21 cellular contexts compared by ENCODE assay signal in genomic region chr13:114059428-114059827, GRCh38.
DNase-seq lines count a peak whose midpoint lies in the region; ATAC-seq and TF ChIP-seq lines count a peak whose summit lies in the region.
"Had no signal": no experiment of that assay in that cellular context is flagged by ENCODE, and none has a peak within 500 bp of the region (broad histone marks: within the 10 kb centered on the region; RNA-seq: fewer than 3 reads in every experiment).

No MANE protein-coding gene starts in this region.

- no peaks in the 10 kb centered on the region for H3K36me3 ChIP-seq in breast epithelium
- peaks cover 0 to 19% (median 12%) of the 10 kb centered on the region in 4 donors for H3K36me3 ChIP-seq in esophagus muscularis mucosa
- H3K36me3 ChIP-seq: thyroid gland had no signal

- no TSS peak for BruUV-seq in MCF 10A (replicated peaks; lab: Mats Ljungman, UMichigan)

- DNase-seq in MCF 10A (ENCODE audit: unreplicated experiment), result no peak
- DNase-seq in breast epithelium (ENCODE audit: low spot score in 2 of 2), result no peak
- DNase-seq in T-cell, result no peak
- no peak for DNase-seq in esophagus muscularis mucosa (ENCODE audit: extremely low spot score)
- no peak for DNase-seq in stimulated activated effector memory CD8-positive, alpha-beta T cell treated with anti-CD3 and anti-CD28 coated beads, Interleukin-12 subunit alpha, Interleukin-12 subunit beta, amount 100 ng/mL, for 72 hours (ENCODE audit: low spot score in 2 of 2)
- no peak for DNase-seq in GDM1 (lab: John Stamatoyannopoulos, UW)
- DNase-seq in mesothelial cell of epicardium (ENCODE audit: low spot score in 2 of 2, unreplicated experiment in 2 of 2), result no peak
- DNase-seq: activated CD4-positive, alpha-beta T cell treated with anti-CD3 and anti-CD28 coated beads, Interleukin-2, amount 10 ng/mL, durations not matched to agents 7 days and 5 days; activated T-cell treated with anti-CD3 and anti-CD28 coated beads, Interleukin-2, amount 50 U/mL, for 4 hours; GF-D8; mucosa of descending colon; NCI-H2171 treated with DMSO at 0.1 percent for 48 hours; NCI-H748 treated with DMSO at 0.1 percent for 48 hours; nucleus accumbens; retina; SIG-M5; thyroid gland had no signal

- peak in 1 of 4 experiments; percentile 14 for ATAC-seq in T-cell (replicated peaks in 1 of 4)
- ATAC-seq in stimulated activated effector memory CD8-positive, alpha-beta T cell treated with anti-CD3 and anti-CD28 coated beads, Interleukin-12 subunit alpha, Interleukin-12 subunit beta, amount 100 ng/mL, for 72 hours, result no peak
- ATAC-seq in HG03520 (IDR thresholded peaks at IDR 0.05; ENCODE audit: unreplicated experiment), result no peak
- ATAC-seq: activated T-cell treated with anti-CD3 and anti-CD28 coated beads, Interleukin-2, amount 50 U/mL, for 4 hours; K562; left lung; mucosa of descending colon had no signal

- H3K4me1 Mint-ChIP-seq in MCF 10A (ENCODE audit: insufficient read depth, unreplicated experiment), result peaks cover 11% of the 10 kb centered on the region
- peaks cover 51 to 74% (median 73%) of the 10 kb centered on the region in 3 donors for H3K4me1 Mint-ChIP-seq in T-cell
- H3K4me1 Mint-ChIP-seq in stimulated activated effector memory CD8-positive, alpha-beta T cell treated with anti-CD3 and anti-CD28 coated beads, Interleukin-12 subunit alpha, Interleukin-12 subunit beta, amount 100 ng/mL, for 72 hours, result peaks cover 40% of the 10 kb centered on the region
- peaks cover 11% of the 10 kb centered on the region for H3K4me1 Mint-ChIP-seq in mesothelial cell of epicardium

- H3K4me3 Mint-ChIP-seq in MCF 10A (ENCODE audit: unreplicated experiment) (no peak overlapping the region), T-cell (peak overlapping the region in 1 of 3 donors; percentile 19), mesothelial cell of epicardium (no peak overlapping the region)
- H3K4me3 Mint-ChIP-seq in stimulated activated effector memory CD8-positive, alpha-beta T cell treated with anti-CD3 and anti-CD28 coated beads, Interleukin-12 subunit alpha, Interleukin-12 subunit beta, amount 100 ng/mL, for 72 hours, result no peak overlapping the region
- H3K4me3 Mint-ChIP-seq: activated CD4-positive, alpha-beta T cell treated with anti-CD3 and anti-CD28 coated beads, Interleukin-2, amount 10 ng/mL, durations not matched to agents 7 days and 5 days; activated T-cell treated with anti-CD3 and anti-CD28 coated beads, Interleukin-2, amount 50 U/mL, for 4 hours had no signal

- H3K27me3 Mint-ChIP-seq in MCF 10A (ENCODE audit: insufficient read depth, unreplicated experiment), result no peaks in the 10 kb centered on the region
- H3K27me3 Mint-ChIP-seq in T-cell, result no peaks in the 10 kb centered on the region
- H3K27me3 Mint-ChIP-seq in mesothelial cell of epicardium (ENCODE audit: low read depth), result no peaks in the 10 kb centered on the region
- H3K27me3 Mint-ChIP-seq: activated CD4-positive, alpha-beta T cell treated with anti-CD3 and anti-CD28 coated beads, Interleukin-2, amount 10 ng/mL, durations not matched to agents 7 days and 5 days had no signal

- H3K9me3 Mint-ChIP-seq in MCF 10A (ENCODE audit: unreplicated experiment) (no peaks in the 10 kb centered on the region), T-cell (no peaks in the 10 kb centered on the region), mesothelial cell of epicardium (no peaks in the 10 kb centered on the region)
- H3K9me3 Mint-ChIP-seq in stimulated activated effector memory CD8-positive, alpha-beta T cell treated with anti-CD3 and anti-CD28 coated beads, Interleukin-12 subunit alpha, Interleukin-12 subunit beta, amount 100 ng/mL, for 72 hours, result no peaks in the 10 kb centered on the region
- H3K9me3 Mint-ChIP-seq: activated CD4-positive, alpha-beta T cell treated with anti-CD3 and anti-CD28 coated beads, Interleukin-2, amount 10 ng/mL, durations not matched to agents 7 days and 5 days; activated T-cell treated with anti-CD3 and anti-CD28 coated beads, Interleukin-2, amount 50 U/mL, for 4 hours had no signal

- H3K27me3 ChIP-seq in breast epithelium (no peaks in the 10 kb centered on the region), esophagus muscularis mucosa (no peaks in the 10 kb centered on the region)
- H3K27me3 ChIP-seq: left lung, thyroid gland had no signal

- no peak for TF ChIP-seq EP300 in esophagus muscularis mucosa (IDR thresholded peaks at IDR 0.05)

- TF ChIP-seq POLR2A in breast epithelium (IDR thresholded peaks at IDR 0.05) (no peak), esophagus muscularis mucosa (IDR thresholded peaks at IDR 0.05; ENCODE audit: low read depth) (no peak)

- CTCF ChIA-PET in MCF 10A (lab: Yijun Ruan, JAX) (no interaction called here), T-cell (lab: Charles Lee) (no interaction called here)

- peak overlapping the region; percentile 69 for H3K27ac Mint-ChIP-seq in MCF 10A (ENCODE audit: low read depth, unreplicated experiment)
- H3K27ac Mint-ChIP-seq in T-cell, result peak overlapping the region; percentile 44 to 48
- peak overlapping the region; percentile 71 for H3K27ac Mint-ChIP-seq in stimulated activated effector memory CD8-positive, alpha-beta T cell treated with anti-CD3 and anti-CD28 coated beads, Interleukin-12 subunit alpha, Interleukin-12 subunit beta, amount 100 ng/mL, for 72 hours
- no peak overlapping the region for H3K27ac Mint-ChIP-seq in mesothelial cell of epicardium
- H3K27ac Mint-ChIP-seq: activated CD4-positive, alpha-beta T cell treated with anti-CD3 and anti-CD28 coated beads, Interleukin-2, amount 10 ng/mL, durations not matched to agents 7 days and 5 days had no signal

- POLR2A ChIA-PET in MCF 10A (lab: Yijun Ruan, JAX), result interaction anchor here (1.1 kb wide), 1 partner anchor 88 kb away, joined by 4 read pairs; no protein-coding TSS in a partner anchor
- POLR2A ChIA-PET in T-cell (lab: Charles Lee), result no interaction called here

- 93% methylated on average over 16 of the region's 16 CpGs for WGBS in esophagus muscularis mucosa

- H3K27ac ChIP-seq in breast epithelium (peak overlapping the region in 1 of 2 donors; percentile 34), esophagus muscularis mucosa (replicated peaks in 1 of 4) (peak overlapping the region; percentile 31 to 72 (median 48))
- H3K27ac ChIP-seq: C4-2B, thyroid gland had no signal

- no peak overlapping the region for H3K4me3 ChIP-seq in breast epithelium
- H3K4me3 ChIP-seq in esophagus muscularis mucosa, result no peak overlapping the region
- H3K4me3 ChIP-seq: K562, left lung, mucosa of descending colon, thyroid gland had no signal

- peaks cover 0 to 6% of the 10 kb centered on the region in 2 donors for H3K4me1 ChIP-seq in breast epithelium
- peaks cover 38 to 93% (median 73%) of the 10 kb centered on the region in 4 donors for H3K4me1 ChIP-seq in esophagus muscularis mucosa

- H3K36me3 Mint-ChIP-seq in MCF 10A (ENCODE audit: insufficient read depth, unreplicated experiment), result no peaks in the 10 kb centered on the region
- peaks cover 18% of the 10 kb centered on the region for H3K36me3 Mint-ChIP-seq in T-cell
- H3K36me3 Mint-ChIP-seq in stimulated activated effector memory CD8-positive, alpha-beta T cell treated with anti-CD3 and anti-CD28 coated beads, Interleukin-12 subunit alpha, Interleukin-12 subunit beta, amount 100 ng/mL, for 72 hours, result peaks cover 69% of the 10 kb centered on the region
- no peaks in the 10 kb centered on the region for H3K36me3 Mint-ChIP-seq in mesothelial cell of epicardium

- TF ChIP-seq CTCF in MCF 10A (IDR thresholded peaks at IDR 0.05; ENCODE audit: unreplicated experiment), result no peak
- no peak for TF ChIP-seq CTCF in breast epithelium (IDR thresholded peaks at IDR 0.05)
- TF ChIP-seq CTCF in esophagus muscularis mucosa (IDR thresholded peaks at IDR 0.05), result no peak
- TF ChIP-seq CTCF in mesothelial cell of epicardium (IDR thresholded peaks at IDR 0.05; ENCODE audit: unreplicated experiment), result no peak

- intact Hi-C loops in MCF 10A (cut with micrococcal nuclease), result no loop called here
- intact Hi-C loops in breast epithelium (cut with DNase I; ENCODE audit: low total_unique reads), result no loop called here
- intact Hi-C loops in esophagus muscularis mucosa (cut with DNase I), result no loop called here

- H3K9me3 ChIP-seq in breast epithelium (no peaks in the 10 kb centered on the region), esophagus muscularis mucosa (no peaks in the 10 kb centered on the region)
- H3K9me3 ChIP-seq: left lung, mucosa of descending colon, thyroid gland had no signal
